In genomic region chr19:588093-588742, GRCh38 we compare ENCODE assay signal across 1 cellular context.
TF ChIP-seq lines count a peak whose summit lies in the region.

No MANE protein-coding gene starts in this region.

TF ChIP-seq in HEK293, 187 proteins besides CTCF, POLR2A, EP300 and RAD21 (continued from another document and continues in another):
- TF ChIP-seq HOXD13 (CRISPR knock-in tag; IDR thresholded peaks at IDR 0.05; ENCODE audit: borderline replicate concordance) (no peak), ZNF701 (tag by site-specific recombination; IDR thresholded peaks at IDR 0.05) (no peak), ZNF843 (tag by site-specific recombination; IDR thresholded peaks at IDR 0.05) (no peak), ZNF785 (tag by site-specific recombination; IDR thresholded peaks at IDR 0.05) (no peak), ZNF580 (tag by site-specific recombination; IDR thresholded peaks at IDR 0.05) (no peak), ZNF670 (tag by site-specific recombination; IDR thresholded peaks at IDR 0.05; ENCODE audit: low read depth) (no peak), KLF9 (tag by site-specific recombination; IDR thresholded peaks at IDR 0.05; ENCODE audit: low read depth) (peak; percentile 56), ZNF621 (tag by site-specific recombination; IDR thresholded peaks at IDR 0.05) (no peak), ZNF175 (tag by site-specific recombination; IDR thresholded peaks at IDR 0.05) (no peak), ZNF140 (tag by site-specific recombination; IDR thresholded peaks at IDR 0.05) (no peak), ZNF837 (tag by site-specific recombination; IDR thresholded peaks at IDR 0.05) (no peak), GLIS1 (tag by site-specific recombination; IDR thresholded peaks at IDR 0.05) (peak; percentile 65), ZNF704 (tag by site-specific recombination; IDR thresholded peaks at IDR 0.05) (no peak), PRDM4 (tag by site-specific recombination; IDR thresholded peaks at IDR 0.05) (0 out of 2 replicates have a peak, but pooled peaks have one; percentile 9), ZFP3 (tag by site-specific recombination; IDR thresholded peaks at IDR 0.05; ENCODE audit: low read depth) (no peak), ZFP41 (tag by site-specific recombination; IDR thresholded peaks at IDR 0.05; ENCODE audit: borderline replicate concordance) (no peak), KLF16 (tag by site-specific recombination; IDR thresholded peaks at IDR 0.05) (peak; percentile 42; the same call in 1 of the 2 replicates), ZBTB6 (tag by site-specific recombination; IDR thresholded peaks at IDR 0.05) (no peak), ZNF155 (tag by site-specific recombination; IDR thresholded peaks at IDR 0.05) (no peak), KLF17 (tag by site-specific recombination; IDR thresholded peaks at IDR 0.05) (peak; percentile 31; the same call in 1 of the 2 replicates), ZNF645 (tag by site-specific recombination; IDR thresholded peaks at IDR 0.05) (no peak), ZBTB20 (tag by site-specific recombination; IDR thresholded peaks at IDR 0.05) (peak; percentile 73; the same call in 1 of the 2 replicates), ZNF548 (tag by site-specific recombination; IDR thresholded peaks at IDR 0.05) (no peak), ZNF692 (tag by site-specific recombination; IDR thresholded peaks at IDR 0.05) (peak; percentile 61; the same call in 1 of the 2 replicates), ZFP69B (tag by site-specific recombination; IDR thresholded peaks at IDR 0.05) (no peak), ZNF184 (tag by site-specific recombination; IDR thresholded peaks at IDR 0.05) (no peak), PRDM6 (tag by site-specific recombination; IDR thresholded peaks at IDR 0.05) (no peak), ZSCAN4 (tag by site-specific recombination; IDR thresholded peaks at IDR 0.05) (no peak), BCL6B (tag by site-specific recombination; IDR thresholded peaks at IDR 0.05) (no peak), ZNF248 (tag by site-specific recombination; IDR thresholded peaks at IDR 0.05) (no peak), ZNF350 (tag by site-specific recombination; IDR thresholded peaks at IDR 0.05) (no peak), IKZF3 (tag by site-specific recombination; IDR thresholded peaks at IDR 0.05) (peak; percentile 81), KLF8 (tag by site-specific recombination; IDR thresholded peaks at IDR 0.05) (no peak; the same call in 1 of the 2 replicates), WT1 (tag by site-specific recombination; IDR thresholded peaks at IDR 0.05) (peak; percentile 61), ZNF394 (tag by site-specific recombination; IDR thresholded peaks at IDR 0.05; ENCODE audit: borderline replicate concordance) (no peak; the same call in 1 of the 2 replicates), ZNF214 (tag by site-specific recombination; IDR thresholded peaks at IDR 0.05; ENCODE audit: borderline replicate concordance) (no peak), ZNF623 (tag by site-specific recombination; IDR thresholded peaks at IDR 0.05) (0 out of 2 replicates have a peak, but pooled peaks have one; percentile 13), SCRT2 (tag by site-specific recombination; IDR thresholded peaks at IDR 0.05) (no peak), ZBTB49 (tag by site-specific recombination; IDR thresholded peaks at IDR 0.05; ENCODE audit: low read depth) (no peak), ZNF157 (tag by site-specific recombination; IDR thresholded peaks at IDR 0.05) (no peak), HOXA7 (CRISPR knock-in tag; IDR thresholded peaks at IDR 0.05; ENCODE audit: borderline replicate concordance) (no peak), ZNF768 (tag by site-specific recombination; IDR thresholded peaks at IDR 0.05) (no peak), ZNF37A (tag by site-specific recombination; IDR thresholded peaks at IDR 0.05) (no peak), ZNF391 (tag by site-specific recombination; IDR thresholded peaks at IDR 0.05; ENCODE audit: borderline replicate concordance, low read depth) (no peak), SP3 (tag by site-specific recombination; IDR thresholded peaks at IDR 0.05) (no peak; the same call in 1 of the 2 replicates), ZBTB10 (tag by site-specific recombination; IDR thresholded peaks at IDR 0.05) (peak; percentile 84), ZNF121 (tag by site-specific recombination; IDR thresholded peaks at IDR 0.05) (no peak), ZNF404 (tag by site-specific recombination; IDR thresholded peaks at IDR 0.05) (no peak)
